14 cellular contexts compared by ENCODE assay signal in genomic region chr7:143285454-143285756, GRCh38. TPM values are rescaled to one million over a fixed set of nuclear protein-coding genes. Genes with fewer than 3 reads are reported as not detected.
DNase-seq lines count a peak whose midpoint lies in the region; ATAC-seq, FAIRE-seq and TF ChIP-seq lines count a peak whose summit lies in the region.
"Had no signal": no experiment of that assay in that cellular context is flagged by ENCODE, and none has a peak within 500 bp of the region (broad histone marks: within the 10 kb centered on the region; RNA-seq: fewer than 3 reads in every experiment).

No MANE protein-coding gene starts in this region.

- no peak for TF ChIP-seq EP300 in stomach (IDR thresholded peaks at IDR 0.05)

- no peaks in the 10 kb centered on the region for H3K27me3 Mint-ChIP-seq in naive thymus-derived CD4-positive, alpha-beta T cell

- H3K27ac ChIP-seq in breast epithelium (peak overlapping the region; percentile 92 to 97), stomach (peak overlapping the region; percentile 55 to 76 (median 67))
- H3K27ac ChIP-seq in naive thymus-derived CD4-positive, alpha-beta T cell (ENCODE audit: low read depth, low read length), result no peak overlapping the region
- H3K27ac ChIP-seq: esophagus muscularis mucosa, SK-N-MC had no signal

- H3K4me1 ChIP-seq in breast epithelium (peaks cover 0 to 21% of the 10 kb centered on the region in 2 donors), stomach (peaks cover 16 to 50% (median 48%) of the 10 kb centered on the region in 4 donors)
- H3K4me1 ChIP-seq in naive thymus-derived CD4-positive, alpha-beta T cell (ENCODE audit: control insufficient read depth in 2 of 2, insufficient read depth in 2 of 2, low read length in 2 of 2), result peaks cover 8 to 34% of the 10 kb centered on the region in 2 donors

- FAIRE-seq in HTR-8/SVneo (lab: Jason Lieb, UNC), result no peak

- DNase-seq in HTR-8/SVneo (ENCODE audit: insufficient read length, low spot score) (peak; percentile 36), breast epithelium (ENCODE audit: low spot score in 2 of 2) (peak; percentile 67 to 87), kidney tubule cell (ENCODE audit: low spot score) (peak; percentile 95), stomach (no peak), activated gamma-delta T cell treated with Interleukin-2 at 50 U/mL for 16 hours (no peak)
- DNase-seq in naive thymus-derived CD4-positive, alpha-beta T cell, result no peak
- DNase-seq: activated CD4-positive, alpha-beta T cell treated with anti-CD3 and anti-CD28 coated beads, Interleukin-2, amount 50 U/mL, for 1 hour; DMS79; MG63; NCI-H510A had no signal

- peak overlapping the region in 1 of 10 donors; percentile 30 for H3K4me3 Mint-ChIP-seq in naive thymus-derived CD4-positive, alpha-beta T cell

- ATAC-seq in naive thymus-derived CD4-positive, alpha-beta T cell, result no peak
- ATAC-seq in GM19455 (IDR thresholded peaks at IDR 0.05; ENCODE audit: unreplicated experiment), result no peak
- no peak for ATAC-seq in GM19452 (IDR thresholded peaks at IDR 0.05; ENCODE audit: unreplicated experiment)

- H3K27me3 ChIP-seq in breast epithelium (no peaks in the 10 kb centered on the region), stomach (no peaks in the 10 kb centered on the region)
- no peaks in the 10 kb centered on the region for H3K27me3 ChIP-seq in naive thymus-derived CD4-positive, alpha-beta T cell (ENCODE audit: control insufficient read depth in 2 of 2, insufficient read depth in 2 of 2, low read length in 2 of 2)
- H3K27me3 ChIP-seq: esophagus muscularis mucosa, MG63 had no signal

- WGBS in stomach, 5 donors, result 17 to 54% (median 42%) methylated on average over 3 of the region's 3 CpGs

- H3K9me3 ChIP-seq in breast epithelium, result no peaks in the 10 kb centered on the region
- H3K9me3 ChIP-seq in stomach, result no peaks in the 10 kb centered on the region
- H3K9me3 ChIP-seq in naive thymus-derived CD4-positive, alpha-beta T cell (ENCODE audit: control insufficient read depth in 2 of 3, low read length in 3 of 3), result no peaks in the 10 kb centered on the region
- H3K9me3 ChIP-seq: esophagus muscularis mucosa had no signal

- CTCF ChIA-PET in naive thymus-derived CD4-positive, alpha-beta T cell (lab: Charles Lee), result interaction anchor here (0.8 kb wide), 1 partner anchor 45 kb away, joined by 3 read pairs; no protein-coding TSS in a partner anchor

- no peak for TF ChIP-seq POLR2A in breast epithelium (IDR thresholded peaks at IDR 0.05)
- no peak for TF ChIP-seq POLR2A in stomach (IDR thresholded peaks at IDR 0.05)

- H3K36me3 ChIP-seq in breast epithelium, result no peaks in the 10 kb centered on the region
- H3K36me3 ChIP-seq in stomach, result no peaks in the 10 kb centered on the region
- peaks cover 0 to 5% (median 0%) of the 10 kb centered on the region in 3 experiments for H3K36me3 ChIP-seq in naive thymus-derived CD4-positive, alpha-beta T cell (ENCODE audit: control insufficient read depth in 2 of 3, insufficient read depth in 3 of 3, low read length in 3 of 3)
- H3K36me3 ChIP-seq: esophagus muscularis mucosa had no signal

- peaks cover 0 to 15% (median 0%) of the 10 kb centered on the region in 5 donors for H3K36me3 Mint-ChIP-seq in naive thymus-derived CD4-positive, alpha-beta T cell

- intact Hi-C loops in breast epithelium (cut with DNase I; ENCODE audit: low total_unique reads), result no loop called here
- intact Hi-C loops in stomach (cut with DNase I; ENCODE audit: low total_unique reads), result no loop called here
- intact Hi-C loops in naive thymus-derived CD4-positive, alpha-beta T cell (cut with micrococcal nuclease), result loop anchor here in 1 of 2 donors (5.0 kb wide), 1 partner anchor 433 kb away; no protein-coding TSS in a partner anchor

- H3K4me3 ChIP-seq in breast epithelium (peak overlapping the region in 2 of 3 donors; percentile 52 to 62), stomach (peak overlapping the region; percentile 27 to 43 (median 34))
- no peak overlapping the region for H3K4me3 ChIP-seq in naive thymus-derived CD4-positive, alpha-beta T cell (ENCODE audit: low read length)
- H3K4me3 ChIP-seq: esophagus muscularis mucosa, MG63, SK-N-MC had no signal

- H3K9me3 Mint-ChIP-seq in naive thymus-derived CD4-positive, alpha-beta T cell, result peaks cover 0 to 4% (median 0%) of the 10 kb centered on the region in 11 donors

- H3K4me1 Mint-ChIP-seq in naive thymus-derived CD4-positive, alpha-beta T cell, result peaks cover 32 to 57% (median 56%) of the 10 kb centered on the region in 7 donors

- POLR2A ChIA-PET in naive thymus-derived CD4-positive, alpha-beta T cell (lab: Charles Lee), result interaction anchor here (1.6 kb wide), 1 partner anchor 10 kb away, joined by 5 read pairs; no protein-coding TSS in a partner anchor

- peak overlapping the region in 3 of 9 donors; percentile 1 to 73 (median 5) for H3K27ac Mint-ChIP-seq in naive thymus-derived CD4-positive, alpha-beta T cell

- TF ChIP-seq CTCF in breast epithelium (IDR thresholded peaks at IDR 0.05) (no peak), stomach (IDR thresholded peaks at IDR 0.05) (no peak)

RNA-seq across cellular contexts. Expression of gene TMEM139, which starts 0.6 kb away (rescaled TPM):
- 10 to 100 TPM in 2 of 3 donors, 1 to 10 TPM in 1; 1.4 to 27.4 (median 14.4) TPM for total RNA-seq in breast epithelium
- 1 to 10 TPM in 4 of 5 donors, under 1 TPM in 1; 0.89 to 9.6 (median 4.6) TPM for total RNA-seq in stomach
- 10 to 100 TPM in 1 of 3 donors, 1 to 10 TPM in 2; 5.3 to 15.3 (median 8.4) TPM for polyA plus RNA-seq in stomach
- total RNA-seq in naive thymus-derived CD4-positive, alpha-beta T cell, result under 1 TPM in 4 of 5 experiments, not detected in 1; 0.32 to 0.62 (median 0.51) TPM
- under 1 TPM; 0.46 TPM for polyA plus RNA-seq in naive thymus-derived CD4-positive, alpha-beta T cell

RNA-seq across cellular contexts. Expression of gene CASP2, which starts 2.7 kb away (rescaled TPM):
- 10 to 100 TPM; 11.7 to 24.9 (median 22.8) TPM for total RNA-seq in breast epithelium
- total RNA-seq in stomach, result 10 to 100 TPM; 10.5 to 27.7 (median 22.0) TPM
- 1 to 10 TPM; 4.6 to 7.0 (median 5.0) TPM for polyA plus RNA-seq in stomach
- total RNA-seq in naive thymus-derived CD4-positive, alpha-beta T cell, result 10 to 100 TPM; 29.6 to 97.7 (median 69.1) TPM
- polyA plus RNA-seq in naive thymus-derived CD4-positive, alpha-beta T cell, result 10 to 100 TPM; 14.4 to 24.4 TPM

RNA-seq across cellular contexts. Expression of gene GSTK1, which starts 22.2 kb away (rescaled TPM):
- total RNA-seq in breast epithelium, result 100 to 1,000 TPM; 196 to 242 (median 199) TPM
- 100 to 1,000 TPM in 4 of 5 donors, 10 to 100 TPM in 1; 71.8 to 305 (median 164) TPM for total RNA-seq in stomach
- polyA plus RNA-seq in stomach, result 100 to 1,000 TPM; 118 to 177 (median 141) TPM
- 100 to 1,000 TPM; 253 to 385 (median 311) TPM for total RNA-seq in naive thymus-derived CD4-positive, alpha-beta T cell
- 100 to 1,000 TPM; 398 to 470 TPM for polyA plus RNA-seq in naive thymus-derived CD4-positive, alpha-beta T cell

RNA-seq across cellular contexts. Expression of gene CLCN1, which starts 30.5 kb away (rescaled TPM):
- total RNA-seq in breast epithelium (under 1 TPM in 1 of 3 donors, not detected in 2; 0.29 TPM), stomach (not detected)
- under 1 TPM in 1 of 3 donors, not detected in 2; 0.28 TPM for polyA plus RNA-seq in stomach
- total RNA-seq in naive thymus-derived CD4-positive, alpha-beta T cell, result under 1 TPM in 2 of 5 experiments, not detected in 3; 0.07 to 0.51 TPM
- polyA plus RNA-seq in naive thymus-derived CD4-positive, alpha-beta T cell, result not detected
- total RNA-seq: esophagus muscularis mucosa had no signal

Comparison
In these comparisons a context has a peak if more than half of its experiments do, and no peak if none do; other contexts are left out.
1. DNase-seq: peak in HTR-8/SVneo (single experiment), breast epithelium (2 of 2) and kidney tubule cell (single experiment); none in stomach (single experiment), naive thymus-derived CD4-positive, alpha-beta T cell (0 of 9) and activated gamma-delta T cell treated with Interleukin-2 at 50 U/mL for 16 hours (single experiment).